8 cellular contexts compared by ENCODE assay signal in genomic region chr16:30536391-30537024, GRCh38. TPM values are rescaled to one million over a fixed set of nuclear protein-coding genes. Genes with fewer than 3 reads are reported as not detected.
DNase-seq lines count a peak whose midpoint lies in the region; ATAC-seq and TF ChIP-seq lines count a peak whose summit lies in the region.
"Not testable (repeated sequence)": the region's sequence is repeated elsewhere in the genome, so short reads cannot be mapped to it uniquely, and the experiment has no call there.

No MANE protein-coding gene starts in this region.

- not testable (repeated sequence) for H3K9me3 ChIP-seq in HUES64 (ENCODE audit: insufficient read depth, low read depth, low read length); iPS-18a (ENCODE audit: control insufficient read depth, low read depth, low read length); stomach

- not testable (repeated sequence) for TF ChIP-seq POLR2A in stomach (IDR thresholded peaks at IDR 0.05)

- H3K36me3 Mint-ChIP-seq in brain: peaks cover 19% of the 10 kb centered on the region
- not testable (repeated sequence) for H3K36me3 Mint-ChIP-seq in natural killer cell

- H3K4me1 Mint-ChIP-seq in brain: peaks cover 54% of the 10 kb centered on the region
- H3K4me1 Mint-ChIP-seq in natural killer cell: peaks cover 22 to 30% of the 10 kb centered on the region in 2 donors

- H3K9ac ChIP-seq in HUES64 (ENCODE audit: low read depth, low read length): peak overlapping the region; percentile 96
- peak overlapping the region; percentile 98 for H3K9ac ChIP-seq in iPS-18a (ENCODE audit: low read length)

- not testable (repeated sequence) for H3K9me3 Mint-ChIP-seq in brain, natural killer cell

- peak overlapping the region; percentile 90 to 95 (median 94) for H3K4me3 Mint-ChIP-seq in brain
- H3K4me3 Mint-ChIP-seq in natural killer cell: peak overlapping the region; percentile 96

- H3K36me3 ChIP-seq in HUES64 (ENCODE audit: insufficient read depth, low read length); iPS-18a (ENCODE audit: control insufficient read depth, low read depth, low read length): not testable (repeated sequence)
- H3K36me3 ChIP-seq in stomach: peaks cover 11 to 17% (median 16%) of the 10 kb centered on the region in 4 donors

- ATAC-seq in natural killer cell: not testable (repeated sequence)

- DNase-seq in CD1c-positive myeloid dendritic cell (ENCODE audit: extremely low spot score): peak; percentile 53
- DNase-seq in RKO (ENCODE audit: low spot score): peak; percentile 48
- peak; percentile 48 for DNase-seq in activated CD8-positive, alpha-beta memory T cell treated with anti-CD3 and anti-CD28 coated beads, Interleukin-2, amount 50 U/mL, for 48 hours
- DNase-seq in natural killer cell, stomach: not testable (repeated sequence)

- not testable (repeated sequence) for H3K27me3 ChIP-seq in HUES64 (ENCODE audit: insufficient read depth, low read length); iPS-18a (ENCODE audit: control insufficient read depth, insufficient read depth, low read length); stomach

- peak overlapping the region; percentile 97 for H3K27ac ChIP-seq in HUES64 (ENCODE audit: low read depth, low read length)
- peak overlapping the region; percentile 99 for H3K27ac ChIP-seq in iPS-18a (ENCODE audit: low read length)
- H3K27ac ChIP-seq in stomach: peak overlapping the region; percentile 26 to 98 (median 97)

- H3K27ac Mint-ChIP-seq in brain (peak overlapping the region; percentile 95 to 97 (median 97)), natural killer cell (peak overlapping the region; percentile 83 to 95)

- 91% methylated on average over 13 of the region's 13 CpGs for WGBS in HUES64
- WGBS in stomach, 5 donors: 87 to 92% (median 91%) methylated on average over 13 of the region's 13 CpGs

- H3K4me3 ChIP-seq in HUES64 (ENCODE audit: low read length) (peak overlapping the region; percentile 70), iPS-18a (ENCODE audit: low read length) (peak overlapping the region; percentile 89), stomach (peak overlapping the region in 1 of 4 donors; percentile 60)

- not testable (repeated sequence) for H3K27me3 Mint-ChIP-seq in brain; natural killer cell (ENCODE audit: low read depth in 2 of 2)

- intact Hi-C loops in natural killer cell (cut with micrococcal nuclease): loop anchor here (5.0 to 10.0 kb wide), 2 partner anchors 51 to 102 kb away; partner anchors contain the start of genes DCTPP1 and ZNF785
- intact Hi-C loops in stomach (cut with DNase I; ENCODE audit: low total_unique reads): not testable (repeated sequence)

- H3K4me1 ChIP-seq in HUES64 (ENCODE audit: insufficient read depth, low read length): peaks cover 17% of the 10 kb centered on the region; the same call in 1 of the 2 replicates
- peaks cover 12% of the 10 kb centered on the region for H3K4me1 ChIP-seq in iPS-18a (ENCODE audit: control insufficient read depth, low read depth, low read length)
- peaks cover 22 to 55% (median 39%) of the 10 kb centered on the region in 4 donors for H3K4me1 ChIP-seq in stomach

- TF ChIP-seq CTCF in brain (conservative IDR thresholded peaks at IDR 0.05); natural killer cell (IDR thresholded peaks at IDR 0.05); stomach (IDR thresholded peaks at IDR 0.05): not testable (repeated sequence)

- not testable (repeated sequence) for TF ChIP-seq EP300 in stomach (IDR thresholded peaks at IDR 0.05)

RNA-seq across cellular contexts. Expression of gene ZNF747, which starts 1.9 kb away (rescaled TPM):
- 5.4 TPM for polyA plus RNA-seq in HUES64 (2013, experiment 1 of 2)
- polyA plus RNA-seq in HUES64 (2013, experiment 2 of 2): 5.5 TPM
- polyA plus RNA-seq in brain (ENCODE audit: insufficient read depth, low read depth, low replicate concordance) (17.6 TPM), stomach (1 to 10 TPM; 6.2 to 7.8 (median 7.3) TPM)
- total RNA-seq in natural killer cell (1 to 10 TPM; 5.0 to 8.6 (median 6.3) TPM), stomach (10 to 100 TPM; 10.3 to 18.7 (median 12.9) TPM)

RNA-seq across cellular contexts. Expression of gene ZNF768, which starts 10.1 kb away (rescaled TPM):
- polyA plus RNA-seq in HUES64 (2013, experiment 1 of 2): 23.1 TPM
- 32.3 TPM for polyA plus RNA-seq in HUES64 (2013, experiment 2 of 2)
- 64.6 TPM for polyA plus RNA-seq in brain (ENCODE audit: insufficient read depth, low read depth, low replicate concordance)
- 1 to 10 TPM; 3.3 to 7.2 (median 5.6) TPM for total RNA-seq in natural killer cell
- total RNA-seq in stomach: 10 to 100 TPM; 11.9 to 75.0 (median 30.0) TPM
- polyA plus RNA-seq in stomach: 10 to 100 TPM; 27.0 to 33.2 (median 32.7) TPM

RNA-seq across cellular contexts. Expression of gene ZNF764, which starts 21.7 kb away (rescaled TPM):
- 5.2 TPM for polyA plus RNA-seq in HUES64 (2013, experiment 1 of 2)
- polyA plus RNA-seq in HUES64 (2013, experiment 2 of 2): 6.0 TPM
- polyA plus RNA-seq in brain (ENCODE audit: insufficient read depth, low read depth, low replicate concordance) (10.6 TPM), stomach (1 to 10 TPM; 3.9 to 7.8 (median 6.8) TPM)
- total RNA-seq in natural killer cell (10 to 100 TPM in 2 of 3 donors, 1 to 10 TPM in 1; 9.6 to 13.0 (median 11.7) TPM), stomach (100 to 1,000 TPM in 1 of 5 donors, 10 to 100 TPM in 3, 1 to 10 TPM in 1; 3.5 to 107 (median 13.4) TPM)

RNA-seq across cellular contexts. Expression of gene ZNF688, which starts 35.0 kb away (rescaled TPM):
- polyA plus RNA-seq in HUES64 (2013, experiment 1 of 2): 3.8 TPM
- 3.7 TPM for polyA plus RNA-seq in HUES64 (2013, experiment 2 of 2)
- polyA plus RNA-seq in brain (ENCODE audit: insufficient read depth, low read depth, low replicate concordance): 25.1 TPM
- 10 to 100 TPM; 10.1 to 16.9 (median 16.5) TPM for total RNA-seq in natural killer cell
- 100 to 1,000 TPM in 1 of 5 donors, 10 to 100 TPM in 3, 1 to 10 TPM in 1; 9.4 to 123 (median 18.3) TPM for total RNA-seq in stomach
- 10 to 100 TPM; 25.2 to 26.1 (median 25.3) TPM for polyA plus RNA-seq in stomach

RNA-seq across cellular contexts. Expression of gene ZNF785, which starts 49.0 kb away (rescaled TPM):
- polyA plus RNA-seq in HUES64 (2013, experiment 1 of 2): 5.2 TPM
- 6.4 TPM for polyA plus RNA-seq in HUES64 (2013, experiment 2 of 2)
- polyA plus RNA-seq in brain (ENCODE audit: insufficient read depth, low read depth, low replicate concordance): 13.3 TPM
- 10 to 100 TPM in 2 of 3 donors, 1 to 10 TPM in 1; 7.5 to 15.2 (median 10.4) TPM for total RNA-seq in natural killer cell
- 10 to 100 TPM in 3 of 5 donors, 1 to 10 TPM in 2; 7.8 to 49.0 (median 10.3) TPM for total RNA-seq in stomach
- polyA plus RNA-seq in stomach: 1 to 10 TPM; 3.8 to 5.4 (median 4.6) TPM
